8 cellular contexts compared by ENCODE assay signal in the genomic region with DNA sequence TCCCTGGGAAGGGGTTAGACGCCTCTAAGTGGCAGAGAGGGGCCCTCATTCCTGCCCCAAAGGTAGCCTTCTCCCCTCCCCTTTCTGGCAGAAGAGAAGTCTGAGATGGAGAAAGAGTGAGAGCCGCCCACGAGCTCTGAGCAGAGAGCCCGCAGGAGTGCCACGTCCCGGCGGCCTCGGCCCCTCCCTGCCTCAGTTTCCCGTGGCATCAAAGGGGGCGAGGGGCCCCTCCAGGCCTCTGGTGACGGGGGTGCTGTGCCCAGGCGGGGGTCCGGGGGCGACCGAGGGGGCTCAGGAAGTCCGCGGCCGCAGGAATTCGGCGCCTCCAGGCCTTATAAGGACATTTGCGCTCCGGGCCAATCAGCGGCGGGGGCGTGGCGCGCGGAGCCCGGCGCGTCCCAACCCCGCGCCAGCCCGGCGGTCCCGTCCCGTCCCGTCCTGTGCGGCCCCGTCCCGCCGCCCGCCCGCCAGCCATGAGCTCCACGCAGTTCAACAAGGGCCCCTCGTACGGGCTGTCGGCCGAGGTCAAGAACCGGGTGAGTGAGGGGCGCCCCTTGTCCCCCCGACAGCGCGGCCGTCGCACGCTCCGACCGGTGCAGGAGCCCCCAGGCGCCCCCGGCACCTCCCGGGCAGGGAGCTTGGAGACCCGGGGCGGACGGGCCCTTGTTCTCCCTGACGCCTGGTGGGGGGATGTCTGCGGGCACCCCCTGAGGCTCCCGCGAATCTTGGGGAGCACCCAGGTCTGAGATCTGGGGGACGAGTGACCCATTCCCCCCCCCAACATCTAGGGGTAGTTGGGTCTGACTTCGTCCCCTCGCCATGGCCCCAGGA. TPM values are rescaled to one million over a fixed set of nuclear protein-coding genes. Genes with fewer than 3 reads are reported as not detected.
DNase-seq lines count a peak whose midpoint lies in the region; ATAC-seq and TF ChIP-seq lines count a peak whose summit lies in the region.

A gene (plus strand): TSS at position 420 of the 831 bp plus-strand sequence. CDS start 54 bp downstream, at position 474.

- peaks cover 22% of the 10 kb centered on the region for H3K36me3 Mint-ChIP-seq in activated CD4-positive, alpha-beta T cell treated with anti-CD3 and anti-CD28 coated beads, Interleukin-2, amount 10 ng/mL, durations not matched to agents 7 days and 5 days (ENCODE audit: low read depth)

- TF ChIP-seq POLR2A in lower leg skin (IDR thresholded peaks at IDR 0.05) = peak in 1 of 2 donors; percentile 46

- H3K27ac ChIP-seq in duodenal mucosa (ENCODE audit: low read depth, low read length) = peak within 1 kb of the TSS; percentile 85

- POLR2A ChIA-PET in activated CD4-positive, alpha-beta T cell treated with anti-CD3 and anti-CD28 coated beads, Interleukin-2, amount 10 ng/mL, durations not matched to agents 7 days and 5 days (lab: Charles Lee) = interaction anchor here (0.5 to 0.8 kb wide), 4 partner anchors 53 to 243 kb away, joined by 3 read pairs; a partner anchor contains a TSS

- peak within 1 kb of the TSS; percentile 93 for H3K27ac Mint-ChIP-seq in activated CD4-positive, alpha-beta T cell treated with anti-CD3 and anti-CD28 coated beads, Interleukin-2, amount 10 ng/mL, durations not matched to agents 7 days and 5 days

- intact Hi-C loops in lower leg skin (cut with DNase I; ENCODE audit: low total_unique reads) = no loop called here

- no peaks in the 10 kb centered on the region for H3K27me3 Mint-ChIP-seq in activated CD4-positive, alpha-beta T cell treated with anti-CD3 and anti-CD28 coated beads, Interleukin-2, amount 10 ng/mL, durations not matched to agents 7 days and 5 days

- CTCF ChIA-PET in activated CD4-positive, alpha-beta T cell treated with anti-CD3 and anti-CD28 coated beads, Interleukin-2, amount 10 ng/mL, durations not matched to agents 7 days and 5 days (lab: Charles Lee) = interaction anchor here (0.6 to 2.7 kb wide), 11 partner anchors 10 to 356 kb away, joined by 3 to 15 read pairs (median 3); a partner anchor contains a TSS

- no peaks in the 10 kb centered on the region for H3K27me3 ChIP-seq in duodenal mucosa (ENCODE audit: control insufficient read depth in 1 of 2, insufficient read depth in 2 of 2, low read length in 2 of 2)

- 0% methylated on average over 24 to 57 of the region's 72 CpGs for WGBS in lower leg skin, 2 donors

- no peaks in the 10 kb centered on the region for H3K9me3 Mint-ChIP-seq in activated CD4-positive, alpha-beta T cell treated with anti-CD3 and anti-CD28 coated beads, Interleukin-2, amount 10 ng/mL, durations not matched to agents 7 days and 5 days

- in situ Hi-C loops in Caki2 (cut with HindIII; ENCODE audit: low pct_unique_long_range_greater_than_20kb, low sequenced_read_pairs) = no loop called here

- no peak for TF ChIP-seq CTCF in lower leg skin (IDR thresholded peaks at IDR 0.05)

- peaks cover 0 to 32% of the 10 kb centered on the region in 2 donors for H3K4me1 ChIP-seq in duodenal mucosa (ENCODE audit: control insufficient read depth in 1 of 2, insufficient read depth in 2 of 2, low read length in 2 of 2)

- ATAC-seq in GM21825 (IDR thresholded peaks at IDR 0.05; ENCODE audit: unreplicated experiment) = peak; percentile 44

- DNase-seq in Caki2 (ENCODE audit: low read depth) (peak; percentile 63), NAMALWA (ENCODE audit: low spot score) (peak; percentile 59), lower leg skin (ENCODE audit: low spot score in 2 of 2) (peak; percentile 76 to 96), cortex of kidney (lab: John Stamatoyannopoulos, UW) (no peak)
- peak; percentile 73 for DNase-seq in activated CD4-positive, alpha-beta T cell treated with anti-CD3 and anti-CD28 coated beads, Interleukin-2, amount 10 ng/mL, durations not matched to agents 7 days and 5 days
- peak; percentile 46 for DNase-seq in stimulated activated CD8-positive, alpha-beta memory T cell treated with anti-CD3 and anti-CD28 coated beads, Interleukin-4, amount 100 ng/mL, for 24 hours (ENCODE audit: low read depth)

- H3K4me3 Mint-ChIP-seq in activated CD4-positive, alpha-beta T cell treated with anti-CD3 and anti-CD28 coated beads, Interleukin-2, amount 10 ng/mL, durations not matched to agents 7 days and 5 days = peak within 1 kb of the TSS; percentile 98

- H3K4me1 Mint-ChIP-seq in activated CD4-positive, alpha-beta T cell treated with anti-CD3 and anti-CD28 coated beads, Interleukin-2, amount 10 ng/mL, durations not matched to agents 7 days and 5 days = peaks cover 26% of the 10 kb centered on the region

- peak within 1 kb of the TSS; percentile 66 to 78 for H3K9ac ChIP-seq in duodenal mucosa (ENCODE audit: low read depth in 1 of 2, low read length in 2 of 2)

- peak within 1 kb of the TSS; percentile 72 to 78 for H3K4me3 ChIP-seq in duodenal mucosa (ENCODE audit: low read depth in 1 of 2, low read length in 2 of 2)
- peak within 1 kb of the TSS; percentile 73 for H3K4me3 ChIP-seq in lower leg skin (ENCODE audit: low read depth, poor library complexity, severe bottlenecking)

- H3K9me3 ChIP-seq in duodenal mucosa (ENCODE audit: control insufficient read depth in 1 of 2, low read length in 2 of 2) = no peaks in the 10 kb centered on the region

- H3K36me3 ChIP-seq in duodenal mucosa (ENCODE audit: control insufficient read depth in 1 of 2, insufficient read depth in 2 of 2, low read length in 2 of 2) = peaks cover 0 to 3% of the 10 kb centered on the region in 2 donors

RNA-seq across cellular contexts. Expression of the gene that starts here (rescaled TPM):
- 78.5 and 93.1 TPM in 2 replicates for total RNA-seq in Caki2 (2014; rRNA removed; shearing (Covaris generic); ENCODE audit: low replicate concordance)
- total RNA-seq in activated CD4-positive, alpha-beta T cell treated with anti-CD3 and anti-CD28 coated beads, Interleukin-2, amount 10 ng/mL, durations not matched to agents 7 days and 5 days = 100 to 1,000 TPM; 558 to 580 TPM
- total RNA-seq in lower leg skin = 10 to 100 TPM; 71.2 to 86.5 (median 79.7) TPM
